ENCODE assay signal across 15 cellular contexts in genomic region chr12:120314220-120314619, GRCh38. TPM values are rescaled to one million over a fixed set of nuclear protein-coding genes. Genes with fewer than 3 reads are reported as not detected.
DNase-seq lines count a peak whose midpoint lies in the region; ATAC-seq and TF ChIP-seq lines count a peak whose summit lies in the region.
"Had no signal": no experiment of that assay in that cellular context is flagged by ENCODE, and none has a peak within 500 bp of the region (broad histone marks: within the 10 kb centered on the region; RNA-seq: fewer than 3 reads in every experiment).

No MANE protein-coding gene starts in this region.

- POLR2A ChIA-PET in Panc1 (lab: Charles Lee), result interaction anchor here (1.0 kb wide), 1 partner anchor 23 kb away, joined by 3 read pairs; no protein-coding TSS in a partner anchor

- H3K27ac ChIP-seq in Panc1 (ENCODE audit: low read length), result no peak overlapping the region

- H3K9me3 Mint-ChIP-seq in activated T-helper 1 cell treated with anti-CD3 and anti-CD28 coated beads, Interleukin-12 subunit alpha, Interleukin-12 subunit beta, Interleukin-2, Interleukin-4 antibody, amounts not matched to agents 30 ng/mL and 10 ng/mL and 1 ng/mL, durations not matched to agents 14 hours and 24 hours and 36 hours, result no peaks in the 10 kb centered on the region
- H3K9me3 Mint-ChIP-seq: brain; CD8-positive, alpha-beta T cell; T-helper 2 cell treated with Interferon-gamma antibody and Interleukin-4, amounts not matched to agents 5 μg/mL and 100 μg/mL, for 36 hours had no signal

- in situ Hi-C loops in ACHN (cut with HindIII; ENCODE audit: low pct_ligation_motif_present, low pct_unique_long_range_greater_than_20kb, low sequenced_read_pairs), result no loop called here
- in situ Hi-C loops in Panc1 (cut with HindIII; ENCODE audit: low pct_unique_long_range_greater_than_20kb, low sequenced_read_pairs), result no loop called here

- CTCF ChIA-PET in Panc1 (lab: Charles Lee), result interaction anchor here (2.3 kb wide), 1 partner anchor 12 kb away, joined by 10 read pairs; the partner anchor contains the start of gene SIRT4

- ATAC-seq in Panc1 (no peak), HG02840 (IDR thresholded peaks at IDR 0.05; ENCODE audit: low FRiP score, unreplicated experiment) (no peak)
- ATAC-seq in activated CD4-positive, CD25-positive, alpha-beta regulatory T cell treated with anti-CD3 and anti-CD28 coated beads, Interleukin-2, amount 50 U/mL, for 24 hours, result no peak
- ATAC-seq: CD8-positive, alpha-beta T cell had no signal

- peaks cover 4% of the 10 kb centered on the region; the same call in 1 of the 2 replicates for H3K4me1 ChIP-seq in Panc1 (ENCODE audit: control insufficient read depth, insufficient read depth, low read length)

- H3K36me3 ChIP-seq in Panc1 (ENCODE audit: control insufficient read depth, insufficient read depth, low read length), result no peaks in the 10 kb centered on the region

- H3K27me3 ChIP-seq in Panc1 (ENCODE audit: control insufficient read depth, insufficient read depth, low read length), result no peaks in the 10 kb centered on the region

- H3K27ac Mint-ChIP-seq in activated T-helper 1 cell treated with anti-CD3 and anti-CD28 coated beads, Interleukin-12 subunit alpha, Interleukin-12 subunit beta, Interleukin-2, Interleukin-4 antibody, amounts not matched to agents 30 ng/mL and 10 ng/mL and 1 ng/mL, durations not matched to agents 14 hours and 24 hours and 36 hours, result no peak overlapping the region
- H3K27ac Mint-ChIP-seq: CD8-positive, alpha-beta T cell; T-helper 2 cell treated with Interferon-gamma antibody and Interleukin-4, amounts not matched to agents 5 μg/mL and 100 μg/mL, for 36 hours had no signal

- H3K9me3 ChIP-seq in Panc1 (ENCODE audit: control insufficient read depth, insufficient read depth, low read depth, low read length), result no peaks in the 10 kb centered on the region

- peak; percentile 33 for TF ChIP-seq CTCF in GM12874 (IDR thresholded peaks at IDR 0.05; ENCODE audit: insufficient read depth, low read depth, low read length)
- TF ChIP-seq CTCF in Panc1 (IDR thresholded peaks at IDR 0.05), result no peak; the same call in 1 of the 2 replicates

- peak; percentile 39 for DNase-seq in ACHN
- no peak for DNase-seq in Panc1 (ENCODE audit: low read depth, low spot score)
- DNase-seq in foreskin melanocyte, result peak; percentile 8
- no peak for DNase-seq in T1000 (lab: John Stamatoyannopoulos, UW)
- DNase-seq in activated T-helper 1 cell treated with anti-CD3 and anti-CD28 coated beads, Interleukin-12 subunit alpha, Interleukin-12 subunit beta, Interleukin-2, Interleukin-4 antibody, amounts not matched to agents 30 ng/mL and 10 ng/mL and 1 ng/mL, durations not matched to agents 14 hours and 24 hours and 36 hours (ENCODE audit: low spot score), result no peak
- DNase-seq: activated CD8-positive, alpha-beta memory T cell treated with anti-CD3 and anti-CD28 coated beads, Interleukin-2, amount 50 U/mL, for 48 hours; CD8-positive, alpha-beta T cell; foreskin fibroblast; MV-4-11 had no signal

- no peaks in the 10 kb centered on the region for H3K36me3 Mint-ChIP-seq in activated T-helper 1 cell treated with anti-CD3 and anti-CD28 coated beads, Interleukin-12 subunit alpha, Interleukin-12 subunit beta, Interleukin-2, Interleukin-4 antibody, amounts not matched to agents 30 ng/mL and 10 ng/mL and 1 ng/mL, durations not matched to agents 14 hours and 24 hours and 36 hours (ENCODE audit: low read depth)
- H3K36me3 Mint-ChIP-seq: brain; CD8-positive, alpha-beta T cell had no signal

- no peaks in the 10 kb centered on the region for H3K27me3 Mint-ChIP-seq in activated T-helper 1 cell treated with anti-CD3 and anti-CD28 coated beads, Interleukin-12 subunit alpha, Interleukin-12 subunit beta, Interleukin-2, Interleukin-4 antibody, amounts not matched to agents 30 ng/mL and 10 ng/mL and 1 ng/mL, durations not matched to agents 14 hours and 24 hours and 36 hours (ENCODE audit: insufficient read depth)
- H3K27me3 Mint-ChIP-seq: brain had no signal

- H3K4me3 ChIP-seq in Panc1 (ENCODE audit: low read depth in 2 of 2, low read length in 2 of 2), result no peak overlapping the region

- BruUV-seq in Panc1 (replicated peaks; lab: Mats Ljungman, UMichigan), result TSS peak; percentile 47

- peaks cover 16% of the 10 kb centered on the region for H3K4me1 Mint-ChIP-seq in activated T-helper 1 cell treated with anti-CD3 and anti-CD28 coated beads, Interleukin-12 subunit alpha, Interleukin-12 subunit beta, Interleukin-2, Interleukin-4 antibody, amounts not matched to agents 30 ng/mL and 10 ng/mL and 1 ng/mL, durations not matched to agents 14 hours and 24 hours and 36 hours (ENCODE audit: low read depth)

- intact Hi-C loops in Panc1 (cut with micrococcal nuclease; ENCODE audit: unreplicated experiment), result no loop called here
- intact Hi-C loops in activated T-helper 1 cell treated with anti-CD3 and anti-CD28 coated beads, Interleukin-12 subunit alpha, Interleukin-12 subunit beta, Interleukin-2, Interleukin-4 antibody, amounts not matched to agents 30 ng/mL and 10 ng/mL and 1 ng/mL, durations not matched to agents 14 hours and 24 hours and 36 hours (cut with micrococcal nuclease), result no loop called here

- no peak overlapping the region for H3K4me3 Mint-ChIP-seq in activated T-helper 1 cell treated with anti-CD3 and anti-CD28 coated beads, Interleukin-12 subunit alpha, Interleukin-12 subunit beta, Interleukin-2, Interleukin-4 antibody, amounts not matched to agents 30 ng/mL and 10 ng/mL and 1 ng/mL, durations not matched to agents 14 hours and 24 hours and 36 hours
- H3K4me3 Mint-ChIP-seq: CD8-positive, alpha-beta T cell; T-helper 2 cell treated with Interferon-gamma antibody and Interleukin-4, amounts not matched to agents 5 μg/mL and 100 μg/mL, for 36 hours had no signal

RNA-seq across cellular contexts. Expression of gene SIRT4, which starts 12.1 kb away (rescaled TPM):
- 1.5 TPM for total RNA-seq in Panc1 (2021; ENCODE audit: unreplicated experiment)
- 2.0 TPM for polyA plus RNA-seq in Panc1 (2012; ENCODE audit: insufficient read length)
- 1.0 and 1.7 TPM in 2 replicates for total RNA-seq in activated T-helper 1 cell treated with anti-CD3 and anti-CD28 coated beads, Interleukin-12 subunit alpha, Interleukin-12 subunit beta, Interleukin-2, Interleukin-4 antibody, amounts not matched to agents 30 ng/mL and 10 ng/mL and 1 ng/mL, durations not matched to agents 14 hours and 24 hours and 36 hours
- total RNA-seq: CD8-positive, alpha-beta T cell had no signal

RNA-seq across cellular contexts. Expression of gene PLA2G1B, which starts 13.4 kb away (rescaled TPM):
- 0.69 TPM for total RNA-seq in Panc1 (2021; ENCODE audit: unreplicated experiment)
- not detected for polyA plus RNA-seq in Panc1 (2012; ENCODE audit: insufficient read length)
- total RNA-seq in activated T-helper 1 cell treated with anti-CD3 and anti-CD28 coated beads, Interleukin-12 subunit alpha, Interleukin-12 subunit beta, Interleukin-2, Interleukin-4 antibody, amounts not matched to agents 30 ng/mL and 10 ng/mL and 1 ng/mL, durations not matched to agents 14 hours and 24 hours and 36 hours, result not detected in 2 replicates
- total RNA-seq: CD8-positive, alpha-beta T cell had no signal

RNA-seq across cellular contexts. Expression of gene RNU4-1, which starts 21.2 kb away (rescaled TPM):
- total RNA-seq in Panc1 (2021; ENCODE audit: unreplicated experiment), result 1,565 TPM
- polyA plus RNA-seq in Panc1 (2012; ENCODE audit: insufficient read length), result 4.7 TPM
- 2,369 and 3,474 TPM in 2 replicates for total RNA-seq in activated T-helper 1 cell treated with anti-CD3 and anti-CD28 coated beads, Interleukin-12 subunit alpha, Interleukin-12 subunit beta, Interleukin-2, Interleukin-4 antibody, amounts not matched to agents 30 ng/mL and 10 ng/mL and 1 ng/mL, durations not matched to agents 14 hours and 24 hours and 36 hours
- polyA plus RNA-seq: urinary bladder had no signal

RNA-seq across cellular contexts. Expression of gene RNU4-2, which starts 22.5 kb away (rescaled TPM):
- 2,061 TPM for total RNA-seq in Panc1 (2021; ENCODE audit: unreplicated experiment)
- polyA plus RNA-seq in Panc1 (2012; ENCODE audit: insufficient read length), result 6.1 TPM
- 5,055 and 7,832 TPM in 2 replicates for total RNA-seq in activated T-helper 1 cell treated with anti-CD3 and anti-CD28 coated beads, Interleukin-12 subunit alpha, Interleukin-12 subunit beta, Interleukin-2, Interleukin-4 antibody, amounts not matched to agents 30 ng/mL and 10 ng/mL and 1 ng/mL, durations not matched to agents 14 hours and 24 hours and 36 hours
- polyA plus RNA-seq: urinary bladder had no signal

RNA-seq across cellular contexts. Expression of gene PXN, which starts 48.7 kb away (rescaled TPM):
- total RNA-seq in Panc1 (2021; ENCODE audit: unreplicated experiment), result 484 TPM
- polyA plus RNA-seq in Panc1 (2012; ENCODE audit: insufficient read length), result 478 TPM
- 53.0 and 57.7 TPM in 2 replicates for total RNA-seq in activated T-helper 1 cell treated with anti-CD3 and anti-CD28 coated beads, Interleukin-12 subunit alpha, Interleukin-12 subunit beta, Interleukin-2, Interleukin-4 antibody, amounts not matched to agents 30 ng/mL and 10 ng/mL and 1 ng/mL, durations not matched to agents 14 hours and 24 hours and 36 hours

Comparison
In these comparisons a context has a peak if more than half of its experiments do, and no peak if none do; other contexts are left out.
1. DNase-seq: peak in ACHN (single experiment) and foreskin melanocyte (single experiment); none in Panc1 (single experiment), T1000 (single experiment) and activated T-helper 1 cell treated with anti-CD3 and anti-CD28 coated beads, Interleukin-12 subunit alpha, Interleukin-12 subunit beta, Interleukin-2, Interleukin-4 antibody, amounts not matched to agents 30 ng/mL and 10 ng/mL and 1 ng/mL, durations not matched to agents 14 hours and 24 hours and 36 hours (single experiment).